In the genomic region with DNA sequence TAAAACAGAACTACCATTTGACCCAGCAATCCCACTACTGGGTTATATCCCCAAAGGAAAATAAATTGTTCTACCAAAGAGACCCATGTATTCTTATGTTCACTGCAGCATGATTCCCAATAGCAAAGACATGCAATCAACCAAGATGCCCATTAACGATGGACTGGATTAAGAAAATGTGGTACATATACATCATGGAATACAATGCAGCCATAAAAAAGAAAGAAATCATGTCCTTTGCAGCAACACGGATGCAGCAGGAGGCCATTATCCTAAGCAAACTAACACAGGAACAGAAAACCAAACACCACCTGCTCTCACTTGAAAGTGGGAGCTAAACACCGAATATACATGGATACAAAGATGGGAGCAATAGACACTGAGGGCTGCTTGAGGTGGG, we compare ENCODE assay signal across 7 cellular contexts.
"Had no signal": no experiment of that assay in that cellular context is flagged by ENCODE, and none has a peak within 500 bp of the region (broad histone marks: within the 10 kb centered on the region; RNA-seq: fewer than 3 reads in every experiment).

No MANE protein-coding gene starts in this region.

- ATAC-seq: GM12878 had no signal

- FAIRE-seq: G401.6, GM12878, GM12892, GM18507, GM19239 had no signal

- DNase-seq: GDM1, GF-D8 had no signal

- H3K4me3 ChIP-seq: GM12878 had no signal
